Comparison of ENCODE assay signal across 8 cellular contexts in genomic region chr2:172340394-172340793, GRCh38.
DNase-seq lines count a peak whose midpoint lies in the region; ATAC-seq and TF ChIP-seq lines count a peak whose summit lies in the region.

No MANE protein-coding gene starts in this region.

- peaks cover 2% of the 10 kb centered on the region for H3K36me3 Mint-ChIP-seq in activated T-helper 1 cell treated with anti-CD3 and anti-CD28 coated beads, Interleukin-12 subunit alpha, Interleukin-12 subunit beta, Interleukin-2, Interleukin-4 antibody, amounts not matched to agents 30 ng/mL and 10 ng/mL and 1 ng/mL, durations not matched to agents 14 hours and 24 hours and 36 hours (ENCODE audit: low read depth)
- peaks cover 2% of the 10 kb centered on the region for H3K36me3 Mint-ChIP-seq in memory B cell

- peaks cover 8% of the 10 kb centered on the region; the same call in 1 of the 2 replicates for H3K9me3 ChIP-seq in AG04450 (ENCODE audit: control insufficient read depth, insufficient read depth, low read length)

- TF ChIP-seq CTCF in AG04450 (IDR thresholded peaks at IDR 0.05; ENCODE audit: low read depth, low read length) (no peak), GM20000 (IDR thresholded peaks at IDR 0.05; ENCODE audit: extremely low read depth, missing control alignments) (no peak)

- H3K27ac Mint-ChIP-seq in activated T-helper 1 cell treated with anti-CD3 and anti-CD28 coated beads, Interleukin-12 subunit alpha, Interleukin-12 subunit beta, Interleukin-2, Interleukin-4 antibody, amounts not matched to agents 30 ng/mL and 10 ng/mL and 1 ng/mL, durations not matched to agents 14 hours and 24 hours and 36 hours = no peak overlapping the region
- H3K27ac Mint-ChIP-seq in memory B cell = no peak overlapping the region

- POLR2A ChIA-PET in AG04450 (lab: Yijun Ruan, JAX) = no interaction called here

- H3K4me1 Mint-ChIP-seq in activated T-helper 1 cell treated with anti-CD3 and anti-CD28 coated beads, Interleukin-12 subunit alpha, Interleukin-12 subunit beta, Interleukin-2, Interleukin-4 antibody, amounts not matched to agents 30 ng/mL and 10 ng/mL and 1 ng/mL, durations not matched to agents 14 hours and 24 hours and 36 hours (ENCODE audit: low read depth) = peaks cover 25% of the 10 kb centered on the region
- H3K4me1 Mint-ChIP-seq in memory B cell = peaks cover 10% of the 10 kb centered on the region

- H3K27ac ChIP-seq in AG04450 (ENCODE audit: low read depth, low read length) = no peak overlapping the region

- intact Hi-C loops in activated T-helper 1 cell treated with anti-CD3 and anti-CD28 coated beads, Interleukin-12 subunit alpha, Interleukin-12 subunit beta, Interleukin-2, Interleukin-4 antibody, amounts not matched to agents 30 ng/mL and 10 ng/mL and 1 ng/mL, durations not matched to agents 14 hours and 24 hours and 36 hours (cut with micrococcal nuclease) = no loop called here

- DNase-seq in AG04450 (ENCODE audit: low read depth, low spot score) (no peak), HT-29 (ENCODE audit: low spot score) (peak; percentile 12), memory B cell (ENCODE audit: low spot score in 2 of 2) (no peak), GM20000 (ENCODE audit: low spot score) (no peak), DMS53 treated with DMSO at 0.1 percent for 48 hours (lab: John Stamatoyannopoulos, UW; ENCODE audit: unreplicated experiment) (no peak)
- no peak for DNase-seq in activated T-helper 1 cell treated with anti-CD3 and anti-CD28 coated beads, Interleukin-12 subunit alpha, Interleukin-12 subunit beta, Interleukin-2, Interleukin-4 antibody, amounts not matched to agents 30 ng/mL and 10 ng/mL and 1 ng/mL, durations not matched to agents 14 hours and 24 hours and 36 hours (ENCODE audit: low spot score)

- peaks cover 2% of the 10 kb centered on the region for H3K27me3 Mint-ChIP-seq in activated T-helper 1 cell treated with anti-CD3 and anti-CD28 coated beads, Interleukin-12 subunit alpha, Interleukin-12 subunit beta, Interleukin-2, Interleukin-4 antibody, amounts not matched to agents 30 ng/mL and 10 ng/mL and 1 ng/mL, durations not matched to agents 14 hours and 24 hours and 36 hours (ENCODE audit: insufficient read depth)
- peaks cover 16% of the 10 kb centered on the region for H3K27me3 Mint-ChIP-seq in memory B cell

- peak overlapping the region; percentile 31 for H3K4me3 Mint-ChIP-seq in activated T-helper 1 cell treated with anti-CD3 and anti-CD28 coated beads, Interleukin-12 subunit alpha, Interleukin-12 subunit beta, Interleukin-2, Interleukin-4 antibody, amounts not matched to agents 30 ng/mL and 10 ng/mL and 1 ng/mL, durations not matched to agents 14 hours and 24 hours and 36 hours
- peak overlapping the region; percentile 19 for H3K4me3 Mint-ChIP-seq in memory B cell

- no peaks in the 10 kb centered on the region for H3K27me3 ChIP-seq in AG04450 (ENCODE audit: control insufficient read depth, insufficient read depth, low read length)

- no peak for ATAC-seq in memory B cell (ENCODE audit: low read depth)
- no peak for ATAC-seq in HG03460 (IDR thresholded peaks at IDR 0.05; ENCODE audit: unreplicated experiment)
- ATAC-seq in HG03196 (IDR thresholded peaks at IDR 0.05; ENCODE audit: unreplicated experiment) = no peak

- H3K9me3 Mint-ChIP-seq in activated T-helper 1 cell treated with anti-CD3 and anti-CD28 coated beads, Interleukin-12 subunit alpha, Interleukin-12 subunit beta, Interleukin-2, Interleukin-4 antibody, amounts not matched to agents 30 ng/mL and 10 ng/mL and 1 ng/mL, durations not matched to agents 14 hours and 24 hours and 36 hours = peaks cover 13% of the 10 kb centered on the region
- peaks cover 4% of the 10 kb centered on the region for H3K9me3 Mint-ChIP-seq in memory B cell

- CTCF ChIA-PET in AG04450 (lab: Charles Lee) = interaction anchor here (0.6 to 1.0 kb wide), 2 partner anchors 121 to 491 kb away, joined by 3 to 4 read pairs; no protein-coding TSS in a partner anchor

- peak overlapping the region; percentile 27 for H3K4me3 ChIP-seq in AG04450 (ENCODE audit: low read depth, low read length)
